8 cellular contexts compared by ENCODE assay signal in the genomic region with DNA sequence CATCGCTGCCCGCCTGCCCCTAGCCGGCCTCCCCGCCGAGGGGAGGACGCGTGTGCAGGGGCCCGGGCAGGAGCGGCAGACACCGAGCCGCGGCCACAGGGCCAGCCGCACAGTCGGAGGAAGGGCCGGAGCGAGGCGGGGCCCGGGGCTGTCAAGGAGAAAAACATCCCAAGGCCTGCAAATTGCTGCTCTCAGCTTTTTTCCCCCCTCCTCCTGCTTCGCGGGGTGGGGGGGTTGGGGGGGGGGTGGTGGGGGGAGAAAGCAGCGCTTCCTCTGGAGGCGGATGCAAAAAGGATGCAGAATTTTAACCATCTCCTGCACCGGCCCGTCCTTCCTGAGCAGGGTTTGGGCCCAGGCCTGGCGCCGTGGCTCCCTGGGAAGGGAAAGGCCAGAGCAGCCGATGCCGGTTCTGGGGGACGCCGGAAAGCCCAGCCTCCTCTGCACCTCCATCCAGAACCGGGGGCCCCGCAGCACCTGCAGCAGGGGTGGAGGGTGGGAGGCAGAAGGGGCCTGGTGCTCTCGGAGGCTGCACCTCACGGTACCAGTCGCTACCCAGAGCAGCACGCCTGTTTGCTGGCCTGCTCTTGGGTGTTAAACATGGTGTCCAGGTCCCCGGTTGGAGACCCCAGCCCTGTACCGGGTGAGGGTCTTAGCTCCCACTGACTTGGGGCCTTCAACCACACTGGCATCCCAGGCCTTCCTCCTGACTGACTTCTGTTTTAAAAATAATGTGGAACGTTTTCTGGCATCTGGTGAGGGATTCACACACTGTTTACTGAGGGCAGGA.
A peak's percentile ranks its signal among the peaks of the same experiment; 100 is the strongest.
DNase-seq lines count a peak whose midpoint lies in the region; ATAC-seq, FAIRE-seq and TF ChIP-seq lines count a peak whose summit lies in the region.

No MANE protein-coding gene starts in this region.

- H3K36me3 ChIP-seq in ACC112 (ENCODE audit: insufficient read depth, low read length) (no peaks in the 10 kb centered on the region), RWPE2 (ENCODE audit: low read depth) (peaks cover 24% of the 10 kb centered on the region), mammary epithelial cell (ENCODE audit: insufficient read depth, low read length) (no peaks in the 10 kb centered on the region), kidney (ENCODE audit: control insufficient read depth in 1 of 2, insufficient read depth in 2 of 2, low read length in 2 of 2) (no peaks in the 10 kb centered on the region)

- no peaks in the 10 kb centered on the region for H4K20me1 ChIP-seq in mammary epithelial cell (ENCODE audit: insufficient read depth, low read length)

- DNase-seq in GM12892 (ENCODE audit: insufficient read length): peak; percentile 55
- DNase-seq in RWPE2 (ENCODE audit: low spot score): peak; percentile 60
- peak; percentile 39 for DNase-seq in mammary epithelial cell
- peak; percentile 92 for DNase-seq in kidney
- DNase-seq in stimulated activated CD4-positive, alpha-beta T cell treated with anti-CD3 and anti-CD28 coated beads, Interleukin-15, amount 100 ng/mL, for 24 hours: peak; percentile 49
- no peak for DNase-seq in T1000 (lab: John Stamatoyannopoulos, UW)

- BruUV-seq in mammary epithelial cell (replicated peaks; lab: Mats Ljungman, UMichigan): no TSS peak

- H3K27me3 ChIP-seq in ACC112 (ENCODE audit: insufficient read depth, low read length) (no peaks in the 10 kb centered on the region), RWPE2 (ENCODE audit: insufficient read depth, poor library complexity, severe bottlenecking) (no peaks in the 10 kb centered on the region), mammary epithelial cell (ENCODE audit: insufficient read depth, low read length) (no peaks in the 10 kb centered on the region)

- peak overlapping the region; percentile 86 for H3K4me3 ChIP-seq in ACC112 (ENCODE audit: low read depth, low read length)
- H3K4me3 ChIP-seq in RWPE2 (ENCODE audit: severe bottlenecking): peak overlapping the region; percentile 50
- peak overlapping the region; percentile 59 to 78 (median 72) for H3K4me3 ChIP-seq in mammary epithelial cell (replicated peaks in 1 of 3; ENCODE audit: insufficient read depth in 1 of 3, low read depth in 2 of 3, low read length in 3 of 3)
- peak overlapping the region; percentile 43 to 68 for H3K4me3 ChIP-seq in kidney (ENCODE audit: low read length in 2 of 2)

- intact Hi-C loops in mammary epithelial cell (cut with micrococcal nuclease): no loop called here
- intact Hi-C loops in kidney (cut with DNase I): no loop called here

- H3K9ac ChIP-seq in mammary epithelial cell (ENCODE audit: insufficient read depth, low read length): peak overlapping the region; percentile 92
- peak overlapping the region; percentile 82 to 88 for H3K9ac ChIP-seq in kidney (ENCODE audit: low read length in 2 of 2)

- CTCF ChIA-PET in mammary epithelial cell (lab: Charles Lee; ENCODE audit: low non-redundant PET): no interaction called here

- in situ Hi-C loops in mammary epithelial cell (cut with MboI; ENCODE audit: low sequenced_read_pairs in 2 of 2): no loop called here

- H3K9me3 ChIP-seq in RWPE2 (ENCODE audit: severe bottlenecking) (no peaks in the 10 kb centered on the region), mammary epithelial cell (replicated peaks; ENCODE audit: insufficient read depth, low read length) (no peaks in the 10 kb centered on the region), kidney (ENCODE audit: control insufficient read depth in 1 of 2, low read length in 2 of 2) (no peaks in the 10 kb centered on the region)

- WGBS in mammary epithelial cell (ENCODE audit: low coverage, missing lambda C conversion rate): 5% methylated on average over 7 of the region's 39 CpGs

- FAIRE-seq in GM12892 (lab: Jason Lieb, UNC) (peak; percentile 5), kidney (lab: Jason Lieb, UNC) (no peak)

- H2AFZ ChIP-seq in ACC112 (ENCODE audit: low read length, unreplicated experiment): no peak overlapping the region
- peak overlapping the region; percentile 53 for H2AFZ ChIP-seq in mammary epithelial cell (ENCODE audit: low read depth, low read length)

- no peak for TF ChIP-seq POLR2A in GM12892 (IDR thresholded peaks at IDR 0.05; ENCODE audit: low read depth, low read length)

- ATAC-seq in RWPE2 (ENCODE audit: low read depth) (peak; percentile 47), GM18498 (IDR thresholded peaks at IDR 0.05; ENCODE audit: unreplicated experiment) (no peak)

- peak overlapping the region; percentile 99 for H3K4me2 ChIP-seq in mammary epithelial cell (ENCODE audit: insufficient read depth, low read depth, low read length)

- H3K27ac ChIP-seq in ACC112 (ENCODE audit: low read depth, low read length) (peak overlapping the region; percentile 93), RWPE2 (ENCODE audit: poor library complexity, severe bottlenecking) (peak overlapping the region; percentile 96), mammary epithelial cell (ENCODE audit: insufficient read depth, low read depth, low read length) (peak overlapping the region; percentile 87), kidney (ENCODE audit: low read depth in 2 of 2, low read length in 2 of 2) (peak overlapping the region; percentile 98 to 99)

- TF ChIP-seq CTCF in RWPE2 (IDR thresholded peaks at IDR 0.05; ENCODE audit: poor library complexity, severe bottlenecking) (no peak), mammary epithelial cell (conservative IDR thresholded peaks at IDR 0.05 in 1 of 2, IDR thresholded peaks at IDR 0.05 in 1 of 2; ENCODE audit: extremely low read depth in 1 of 2, insufficient read depth in 1 of 2, low read depth in 1 of 2, low read length in 2 of 2) (no peak), kidney (IDR thresholded peaks at IDR 0.05; ENCODE audit: borderline replicate concordance, extremely low read depth, insufficient read depth) (no peak)

- peaks cover 30% of the 10 kb centered on the region for H3K4me1 ChIP-seq in ACC112 (ENCODE audit: control insufficient read depth, insufficient read depth, low read length, unreplicated experiment)
- peaks cover 55% of the 10 kb centered on the region for H3K4me1 ChIP-seq in RWPE2 (ENCODE audit: insufficient read depth, poor library complexity, severe bottlenecking)
- peaks cover 80% of the 10 kb centered on the region for H3K4me1 ChIP-seq in mammary epithelial cell (ENCODE audit: insufficient read depth, low read length)
- peaks cover 53 to 57% of the 10 kb centered on the region in 2 donors for H3K4me1 ChIP-seq in kidney (ENCODE audit: control insufficient read depth in 1 of 2, insufficient read depth in 1 of 2, low read depth in 1 of 2, low read length in 2 of 2)

- peaks cover 72% of the 10 kb centered on the region for H3K79me2 ChIP-seq in ACC112 (ENCODE audit: control insufficient read depth, insufficient read depth, low read length, unreplicated experiment)
- H3K79me2 ChIP-seq in mammary epithelial cell (ENCODE audit: insufficient read depth, low read length): peaks cover 63% of the 10 kb centered on the region

- dilution Hi-C loops in mammary epithelial cell (cut with HindIII; ENCODE audit: low sequenced_read_pairs): no loop called here
